ENCODE assay signal across 35 cellular contexts in the genomic region with DNA sequence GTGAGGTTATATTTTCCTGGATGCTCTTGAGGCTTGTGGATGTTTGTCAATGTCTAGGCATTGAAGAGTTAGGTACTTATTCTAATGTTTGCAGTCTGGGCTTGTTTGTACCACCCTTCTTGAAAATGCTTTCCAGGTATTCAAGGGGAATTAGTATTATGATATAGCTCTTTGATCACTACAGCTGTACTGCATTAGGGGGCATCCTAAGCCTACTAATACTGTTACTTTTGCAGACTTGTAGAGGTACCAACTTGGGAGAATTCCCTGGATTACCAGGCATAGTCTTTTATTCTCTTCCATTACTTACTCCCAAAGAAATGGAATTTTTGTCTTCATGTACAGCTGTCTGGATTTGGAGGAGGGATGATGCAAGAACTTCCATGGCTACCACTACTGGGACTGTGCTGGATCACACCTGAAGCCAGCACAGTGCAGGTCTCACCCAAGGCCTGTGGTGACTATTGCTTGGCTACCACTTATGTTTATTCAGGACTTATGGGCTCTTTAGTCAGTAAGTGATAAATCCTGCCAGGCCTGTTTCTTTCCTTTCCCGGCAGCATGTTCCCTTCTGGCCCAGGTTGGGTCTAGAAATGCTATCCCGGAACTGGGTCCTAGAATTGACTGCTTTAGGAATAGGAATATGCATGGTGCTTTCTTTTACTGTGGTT.
"Had no signal": no experiment of that assay in that cellular context is flagged by ENCODE, and none has a peak within 500 bp of the region (broad histone marks: within the 10 kb centered on the region; RNA-seq: fewer than 3 reads in every experiment).

No MANE protein-coding gene starts in this region.

- H3K4me1 Mint-ChIP-seq: activated CD4-positive, alpha-beta memory T cell treated with anti-CD3 and anti-CD28 coated beads, Interleukin-2, amount 10 ng/mL, durations not matched to agents 7 days and 5 days; activated CD8-positive, alpha-beta memory T cell treated with anti-CD3 and anti-CD28 coated beads, Interleukin-2, amount 10 ng/mL, durations not matched to agents 7 days and 5 days; activated naive CD4-positive, alpha-beta T cell treated with anti-CD3 and anti-CD28 coated beads, Interleukin-2, amount 10 ng/mL, durations not matched to agents 7 days and 5 days; activated naive CD8-positive, alpha-beta T cell treated with anti-CD3 and anti-CD28 coated beads, Interleukin-2, amount 50 U/mL, for 24 hours; brain had no signal

- H3K9me3 ChIP-seq: MG63 had no signal

- H3K27ac ChIP-seq: RWPE1, WERI-Rb-1 had no signal

- H3K27ac Mint-ChIP-seq: activated CD4-positive, alpha-beta memory T cell treated with anti-CD3 and anti-CD28 coated beads, Interleukin-2, amount 10 ng/mL, durations not matched to agents 7 days and 5 days; activated CD8-positive, alpha-beta memory T cell treated with anti-CD3 and anti-CD28 coated beads, Interleukin-2, amount 10 ng/mL, durations not matched to agents 7 days and 5 days; activated naive CD4-positive, alpha-beta T cell treated with anti-CD3 and anti-CD28 coated beads, Interleukin-2, amount 10 ng/mL, durations not matched to agents 7 days and 5 days; activated naive CD8-positive, alpha-beta T cell; activated naive CD8-positive, alpha-beta T cell treated with anti-CD3 and anti-CD28 coated beads, Interleukin-2, amount 50 U/mL, for 24 hours; brain had no signal

- H3K36me3 Mint-ChIP-seq: activated CD8-positive, alpha-beta memory T cell treated with anti-CD3 and anti-CD28 coated beads, Interleukin-2, amount 10 ng/mL, durations not matched to agents 7 days and 5 days; activated naive CD4-positive, alpha-beta T cell treated with anti-CD3 and anti-CD28 coated beads, Interleukin-2, amount 10 ng/mL, durations not matched to agents 7 days and 5 days; activated naive CD8-positive, alpha-beta T cell; brain had no signal

- H3K9me3 Mint-ChIP-seq: activated naive CD8-positive, alpha-beta T cell treated with anti-CD3 and anti-CD28 coated beads, Interleukin-2, amount 50 U/mL, for 24 hours had no signal

- H3K4me3 ChIP-seq: MG63 had no signal

- H3K27me3 ChIP-seq: MG63 had no signal

- DNase-seq: activated CD4-positive, alpha-beta memory T cell treated with anti-CD3 and anti-CD28 coated beads, Interleukin-2, amount 10 ng/mL, durations not matched to agents 7 days and 5 days; activated CD4-positive, alpha-beta T cell treated with anti-CD3 and anti-CD28 coated beads for 1 hour; activated CD4-positive, alpha-beta T cell treated with anti-CD3 and anti-CD28 coated beads for 48 hours; activated CD4-positive, CD25-positive, alpha-beta regulatory T cell; activated CD8-positive, alpha-beta memory T cell treated with anti-CD3 and anti-CD28 coated beads for 24 hours; activated CD8-positive, alpha-beta memory T cell treated with anti-CD3 and anti-CD28 coated beads, Interleukin-2, amount 10 ng/mL, durations not matched to agents 7 days and 5 days; activated CD8-positive, alpha-beta memory T cell treated with anti-CD3 and anti-CD28 coated beads, Interleukin-2, amount 50 U/mL, for 48 hours; activated effector memory CD4-positive, alpha-beta T cell treated with Interleukin-2 at 50 U/mL for 16 hours; activated naive CD4-positive, alpha-beta T cell treated with anti-CD3 and anti-CD28 coated beads, Interleukin-2, amount 10 ng/mL, durations not matched to agents 7 days and 5 days; activated naive CD8-positive, alpha-beta T cell treated with anti-CD3 and anti-CD28 coated beads, Interleukin-2, amount 50 U/mL, for 24 hours; activated T-cell treated with anti-CD3 and anti-CD28 coated beads, Interleukin-2, amount 50 U/mL, for 48 hours; anterior cingulate cortex; caudate nucleus; cerebellar nuclear complex; Karpas-422; MG63; NCI-H1048; NCI-H1105 treated with DMSO at 0.1 percent for 48 hours; NCI-H1436; NCI-H1694; NCI-H1930; NCI-H2081 treated with DMSO at 0.1 percent for 48 hours; NCI-H226; NCI-H446 treated with DMSO at 0.1 percent for 48 hours; NCI-H524; NCI-H69; NK-92 treated with Interleukin-12 subunit alpha and Interleukin-12 subunit beta, amount 100 ng/mL, for 24 hours; PC-3; SIG-M5; T1000; WERI-Rb-1 had no signal

- H3K27me3 Mint-ChIP-seq: activated CD4-positive, alpha-beta memory T cell treated with anti-CD3 and anti-CD28 coated beads, Interleukin-2, amount 10 ng/mL, durations not matched to agents 7 days and 5 days; activated CD8-positive, alpha-beta memory T cell treated with anti-CD3 and anti-CD28 coated beads, Interleukin-2, amount 10 ng/mL, durations not matched to agents 7 days and 5 days; activated naive CD4-positive, alpha-beta T cell treated with anti-CD3 and anti-CD28 coated beads, Interleukin-2, amount 10 ng/mL, durations not matched to agents 7 days and 5 days; activated naive CD8-positive, alpha-beta T cell; activated naive CD8-positive, alpha-beta T cell treated with anti-CD3 and anti-CD28 coated beads, Interleukin-2, amount 50 U/mL, for 24 hours; brain had no signal

- H3K4me3 Mint-ChIP-seq: activated CD4-positive, alpha-beta memory T cell treated with anti-CD3 and anti-CD28 coated beads, Interleukin-2, amount 10 ng/mL, durations not matched to agents 7 days and 5 days; activated CD8-positive, alpha-beta memory T cell treated with anti-CD3 and anti-CD28 coated beads, Interleukin-2, amount 10 ng/mL, durations not matched to agents 7 days and 5 days; activated naive CD4-positive, alpha-beta T cell treated with anti-CD3 and anti-CD28 coated beads, Interleukin-2, amount 10 ng/mL, durations not matched to agents 7 days and 5 days; activated naive CD8-positive, alpha-beta T cell; activated naive CD8-positive, alpha-beta T cell treated with anti-CD3 and anti-CD28 coated beads, Interleukin-2, amount 50 U/mL, for 24 hours; brain had no signal

- ATAC-seq: activated CD8-positive, alpha-beta memory T cell treated with anti-CD3 and anti-CD28 coated beads, Interleukin-2, amount 10 ng/mL, durations not matched to agents 7 days and 5 days; activated naive CD8-positive, alpha-beta T cell treated with anti-CD3 and anti-CD28 coated beads, Interleukin-2, amount 50 U/mL, for 24 hours; PC-3; Right ventricle myocardium inferior had no signal
